ENCODE assay signal across 30 cellular contexts in the genomic region with DNA sequence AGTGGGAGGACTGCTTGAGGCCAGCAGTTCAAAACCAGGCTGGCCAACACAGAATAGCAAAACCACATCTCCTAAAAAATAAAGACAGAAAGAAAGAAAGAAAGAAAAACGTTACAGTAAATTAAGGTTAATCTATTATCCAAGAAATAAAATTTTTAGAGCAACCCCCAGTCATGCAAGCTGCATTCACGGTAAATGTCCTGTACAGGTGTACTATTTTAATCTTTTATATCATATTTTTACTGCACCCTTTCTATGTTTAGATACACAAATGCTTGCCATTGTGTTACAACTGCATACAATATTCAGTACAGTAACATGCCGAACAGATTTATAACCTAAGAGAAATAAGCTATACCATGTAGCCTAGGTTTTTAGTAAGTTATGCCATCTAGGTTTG.
"Had no signal": no experiment of that assay in that cellular context is flagged by ENCODE, and none has a peak within 500 bp of the region (broad histone marks: within the 10 kb centered on the region; RNA-seq: fewer than 3 reads in every experiment).

No MANE protein-coding gene starts in this region.

- H3K9me3 Mint-ChIP-seq: dendritic cell treated with granulocyte-macrophage colony-stimulating factor and Interleukin-4, amounts not matched to agents 40 ng/mL and 50 ng/mL, for 4 days; endodermal cell; mesothelial cell of epicardium; naive thymus-derived CD4-positive, alpha-beta T cell; nephron; stimulated activated naive CD8-positive, alpha-beta T cell treated with anti-CD3 and anti-CD28 coated beads, Interleukin-15, amount 100 ng/mL, for 72 hours had no signal

- H3K36me3 ChIP-seq: vagina had no signal

- H3K4me3 Mint-ChIP-seq: dendritic cell treated with granulocyte-macrophage colony-stimulating factor and Interleukin-4, amounts not matched to agents 40 ng/mL and 50 ng/mL, for 4 days; endodermal cell; mesothelial cell of epicardium; nephron; neural progenitor cell; stimulated activated naive CD8-positive, alpha-beta T cell treated with anti-CD3 and anti-CD28 coated beads, Interleukin-15, amount 100 ng/mL, for 72 hours had no signal

- H3K27ac Mint-ChIP-seq: dendritic cell treated with granulocyte-macrophage colony-stimulating factor and Interleukin-4, amounts not matched to agents 40 ng/mL and 50 ng/mL, for 4 days; endodermal cell; mesothelial cell of epicardium; nephron; neural progenitor cell; progenitor cell of endocrine pancreas; stimulated activated naive CD8-positive, alpha-beta T cell treated with anti-CD3 and anti-CD28 coated beads, Interleukin-15, amount 100 ng/mL, for 72 hours had no signal

- H3K4me3 ChIP-seq: gastroesophageal sphincter, heart left ventricle, hepatocyte, left lung, mucosa of descending colon, neural progenitor cell, smooth muscle cell, suprapubic skin, vagina had no signal

- H3K9me3 ChIP-seq: gastroesophageal sphincter, heart left ventricle, left lung, mucosa of descending colon, suprapubic skin, vagina had no signal

- H2AFZ ChIP-seq: hepatocyte, neural progenitor cell, parathyroid adenoma had no signal

- ATAC-seq: esophagus mucosa; gastroesophageal sphincter; heart left ventricle; left cardiac atrium; left lung; mucosa of descending colon; naive thymus-derived CD4-positive, alpha-beta T cell; sciatic nerve; stimulated activated naive CD8-positive, alpha-beta T cell treated with anti-CD3 and anti-CD28 coated beads, Interleukin-15, amount 100 ng/mL, for 72 hours had no signal

- H3K27ac ChIP-seq: epithelial cell of prostate, gastroesophageal sphincter, heart left ventricle, hepatocyte, left lung, neural progenitor cell, parathyroid adenoma, suprapubic skin, vagina had no signal

- DNase-seq: effector CD8-positive, alpha-beta T cell; foreskin fibroblast; heart left ventricle; left cardiac atrium; left lung; mesenchymal stem cell; mucosa of descending colon; naive thymus-derived CD4-positive, alpha-beta T cell; stimulated activated CD4-positive, alpha-beta T cell treated with anti-CD3 and anti-CD28 coated beads, Interleukin-12 subunit alpha, Interleukin-12 subunit beta, amount 100 ng/mL, for 4 hours; stimulated activated CD4-positive, alpha-beta T cell treated with anti-CD3 and anti-CD28 coated beads, Interleukin-1b, Interleukin-23, amount 100 ng/mL, for 48 hours; stimulated activated CD4-positive, alpha-beta T cell treated with anti-CD3 and anti-CD28 coated beads, Interleukin-4, amount 100 ng/mL, for 1 hour; stimulated activated CD8-positive, alpha-beta memory T cell treated with anti-CD3 and anti-CD28 coated beads, Interleukin-4, amount 100 ng/mL, for 48 hours; stimulated activated naive CD4-positive, alpha-beta T cell; stimulated activated naive CD8-positive, alpha-beta T cell treated with anti-CD3 and anti-CD28 coated beads, Interleukin-15, amount 100 ng/mL, for 72 hours; trophoblast cell had no signal

- H3K27me3 Mint-ChIP-seq: dendritic cell treated with granulocyte-macrophage colony-stimulating factor and Interleukin-4, amounts not matched to agents 40 ng/mL and 50 ng/mL, for 4 days; naive thymus-derived CD4-positive, alpha-beta T cell; progenitor cell of endocrine pancreas; stimulated activated naive CD8-positive, alpha-beta T cell treated with anti-CD3 and anti-CD28 coated beads, Interleukin-15, amount 100 ng/mL, for 72 hours had no signal

- H3K4me2 ChIP-seq: hepatocyte, neural progenitor cell, smooth muscle cell had no signal
